ENCODE assay signal across 19 cellular contexts in the genomic region with DNA sequence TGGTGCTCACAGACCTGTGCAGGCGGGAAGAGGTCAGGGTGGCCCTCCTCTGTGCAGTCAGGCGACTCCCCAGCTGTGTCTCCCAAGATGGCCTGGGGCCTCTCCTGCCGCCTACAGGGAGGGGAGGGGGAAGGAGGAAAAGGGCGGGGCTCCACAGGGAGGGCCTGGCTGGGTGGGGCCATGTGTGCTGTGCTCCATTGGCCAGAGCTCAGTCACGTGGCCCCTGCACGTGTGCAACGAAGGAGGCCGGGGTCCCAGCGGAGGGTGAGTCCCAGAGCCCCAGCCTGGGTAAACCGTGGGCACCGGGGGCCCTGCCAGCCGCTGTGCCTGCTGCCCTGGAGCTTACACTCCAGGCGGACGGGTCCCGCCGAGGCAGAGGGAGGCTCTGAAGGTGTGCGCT.
DNase-seq lines count a peak whose midpoint lies in the region; ATAC-seq, FAIRE-seq and TF ChIP-seq lines count a peak whose summit lies in the region.
"Had no signal": no experiment of that assay in that cellular context is flagged by ENCODE, and none has a peak within 500 bp of the region (broad histone marks: within the 10 kb centered on the region; RNA-seq: fewer than 3 reads in every experiment).

No MANE protein-coding gene starts in this region.

- BruUV-seq in HepG2 (replicated peaks; lab: Mats Ljungman, UMichigan) = no TSS peak

- no peak for TF ChIP-seq RAD21 in HepG2 (CRISPR knock-in tag; IDR thresholded peaks at IDR 0.05)
- no peak for TF ChIP-seq RAD21 in H1 (IDR thresholded peaks at IDR 0.05 in 1 of 2, conservative IDR thresholded peaks at IDR 0.05 in 1 of 2; ENCODE audit: low read depth in 2 of 2, low read length in 2 of 2)

- WGBS in HepG2 (ENCODE audit: low lambda C conversion rate) = 92% methylated on average over 15 of the region's 17 CpGs
- 100% methylated on average over 1 of the region's 17 CpGs for WGBS in right lobe of liver (ENCODE audit: insufficient coverage, low coverage, low lambda C conversion rate, missing lambda C conversion rate)
- 90% methylated on average over 9 of the region's 17 CpGs; no CpG with 5 or more reads in 1 of the 2 experiments for WGBS in H1 (ENCODE audit: extremely low coverage in 1 of 2, insufficient coverage in 1 of 2, insufficient read length in 1 of 2, insufficient replicate concordance in 2 of 2, low coverage in 1 of 2, low lambda C conversion rate in 2 of 2, missing lambda C conversion rate in 1 of 2), 2 experiments
- WGBS in aorta, 2 donors = 93 to 94% methylated on average over 17 of the region's 17 CpGs

- no peak overlapping the region for H2BK12ac ChIP-seq in H1 (ENCODE audit: low read depth, low read length)

- H4K5ac ChIP-seq in H1 (ENCODE audit: insufficient read length, low read depth, low read length) = no peak overlapping the region

- no peaks in the 10 kb centered on the region for H3K79me1 ChIP-seq in H1 (ENCODE audit: low read depth, low read length)

- POLR2A ChIA-PET in HepG2 (lab: Yijun Ruan, JAX) = no interaction called here
- POLR2A ChIA-PET in H1 (lab: Charles Lee; ENCODE audit: partially characterized antibody) = interaction anchor here (1.5 kb wide), 1 partner anchor 40 kb away, joined by 3 read pairs; no protein-coding TSS in a partner anchor

- H3K9ac ChIP-seq in HepG2 (ENCODE audit: insufficient read depth, low read depth, low read length) (no peak overlapping the region), H1 (replicated peaks in 1 of 4; ENCODE audit: extremely low read depth in 1 of 4, low read depth in 3 of 4, low read length in 3 of 4) (no peak overlapping the region)

- TF ChIP-seq CTCF in HepG2 (CRISPR knock-in tag; IDR thresholded peaks at IDR 0.05) = no peak
- no peak for TF ChIP-seq CTCF in right lobe of liver (IDR thresholded peaks at IDR 0.05)
- TF ChIP-seq CTCF in H1 (IDR thresholded peaks at IDR 0.05; ENCODE audit: control extremely low read depth in 1 of 3, insufficient read depth in 1 of 3, low read depth in 1 of 3, low read length in 3 of 3) = no peak

- H2BK120ac ChIP-seq in H1 (replicated peaks; ENCODE audit: low read depth, low read length) = no peak overlapping the region

- no peak overlapping the region for H3K23ac ChIP-seq in H1 (ENCODE audit: insufficient read length)

- H3K79me2 ChIP-seq in HepG2 (ENCODE audit: insufficient read depth, low read length) = no peaks in the 10 kb centered on the region
- no peaks in the 10 kb centered on the region for H3K79me2 ChIP-seq in H1 (ENCODE audit: control insufficient read depth in 1 of 2, insufficient read depth in 2 of 2, low read length in 2 of 2)

- H3K4me1 Mint-ChIP-seq in naive B cell = peaks cover 25 to 49% (median 27%) of the 10 kb centered on the region in 3 donors

- intact Hi-C loops in HepG2 (cut with micrococcal nuclease; ENCODE audit: unreplicated experiment) = no loop called here
- intact Hi-C loops in right lobe of liver (cut with DNase I) = loop anchor here in 1 of 2 donors (10.0 kb wide), 1 partner anchor 48 kb away; no protein-coding TSS in a partner anchor
- intact Hi-C loops in aorta (cut with DNase I) = loop anchor here (10.0 kb wide), 1 partner anchor 208 kb away; a partner anchor contains a TSS

- peaks cover 29 to 46% of the 10 kb centered on the region in 2 donors for H3K36me3 Mint-ChIP-seq in naive B cell

- no peak overlapping the region for H3K4ac ChIP-seq in H1 (replicated peaks; ENCODE audit: insufficient read length, low read depth, low read length)

- TF ChIP-seq EP300 in HepG2 (IDR thresholded peaks at IDR 0.05; ENCODE audit: low read depth in 2 of 2, low read length in 2 of 2) (no peak), HepG2 (CRISPR knock-in tag; IDR thresholded peaks at IDR 0.05; ENCODE audit: borderline replicate concordance) (no peak), H1 (IDR thresholded peaks at IDR 0.05; ENCODE audit: borderline replicate concordance in 1 of 2, low read depth in 2 of 2, low read length in 2 of 2) (no peak)

- H3K36me3 ChIP-seq in HepG2 (replicated peaks in 1 of 2; ENCODE audit: control insufficient read depth in 1 of 2, insufficient read depth in 2 of 2, low read length in 2 of 2) (no peaks in the 10 kb centered on the region; a peak in 1 of 5 replicates), right lobe of liver (no peaks in the 10 kb centered on the region), H1 (ENCODE audit: control insufficient read depth in 2 of 4, insufficient read depth in 4 of 4, low read length in 3 of 4) (no peaks in the 10 kb centered on the region), aorta (ENCODE audit: control insufficient read depth in 1 of 2, insufficient read depth in 2 of 2, low read length in 1 of 2) (no peaks in the 10 kb centered on the region)

- H3K27ac Mint-ChIP-seq in naive B cell = peak overlapping the region in 2 of 6 donors; percentile 44 to 69
- H3K27ac Mint-ChIP-seq: activated CD4-positive, alpha-beta T cell treated with anti-CD3 and anti-CD28 coated beads, Interleukin-2, amount 10 ng/mL, durations not matched to agents 24 days and 14 days; natural killer cell treated with Interleukin-12 subunit alpha and Interleukin-12 subunit beta and Interleukin-15 and Interleukin-18, amount 100 ng/mL, for 72 hours had no signal

- H3K4me3 ChIP-seq in HepG2 (replicated peaks in 1 of 3; ENCODE audit: insufficient read depth in 1 of 3, low read depth in 2 of 3, low read length in 3 of 3) = no peak overlapping the region
- H3K4me3 ChIP-seq in right lobe of liver = no peak overlapping the region
- H3K4me3 ChIP-seq in H1 (ENCODE audit: extremely low read depth in 1 of 4, insufficient read depth in 2 of 4, low read depth in 3 of 4, low read length in 4 of 4) = no peak overlapping the region
- H3K4me3 ChIP-seq in aorta (ENCODE audit: low read length in 2 of 2) = no peak overlapping the region
- H3K4me3 ChIP-seq: ascending aorta, skin epidermis had no signal

- peaks cover 11 to 28% (median 17%) of the 10 kb centered on the region in 7 donors for H3K9me3 Mint-ChIP-seq in naive B cell

- H3K4me3 Mint-ChIP-seq in naive B cell = peak overlapping the region in 3 of 8 donors; percentile 12 to 77 (median 32)
- H3K4me3 Mint-ChIP-seq: activated CD4-positive, alpha-beta T cell treated with anti-CD3 and anti-CD28 coated beads, Interleukin-2, amount 10 ng/mL, durations not matched to agents 24 days and 14 days; effector memory CD8-positive, alpha-beta T cell; natural killer cell treated with Interleukin-12 subunit alpha and Interleukin-12 subunit beta and Interleukin-15 and Interleukin-18, amount 100 ng/mL, for 72 hours had no signal

- TF ChIP-seq POLR2A in HepG2 (IDR thresholded peaks at IDR 0.05; ENCODE audit: insufficient read depth in 1 of 2, low read depth in 2 of 2, low read length in 2 of 2) (no peak), right lobe of liver (IDR thresholded peaks at IDR 0.05) (no peak), H1 (IDR thresholded peaks at IDR 0.05; ENCODE audit: control extremely low read depth in 1 of 2, low read depth in 2 of 2, low read length in 2 of 2) (no peak)

- FAIRE-seq in HepG2 (lab: Jason Lieb, UNC) (no peak), H1 (lab: Jason Lieb, UNC) (no peak)
- FAIRE-seq: TTC549 had no signal

- H3K14ac ChIP-seq in H1 (ENCODE audit: insufficient read length) = no peak overlapping the region

- no peak overlapping the region for H3K4me2 ChIP-seq in HepG2 (ENCODE audit: low read depth, low read length)
- H3K4me2 ChIP-seq in H1 (ENCODE audit: insufficient read depth in 1 of 2, low read depth in 2 of 2, low read length in 2 of 2) = no peak overlapping the region

- H3K27me3 ChIP-seq in HepG2 (ENCODE audit: control insufficient read depth in 1 of 2, insufficient read depth in 2 of 2, low read length in 2 of 2) (no peaks in the 10 kb centered on the region), right lobe of liver (no peaks in the 10 kb centered on the region), H1 (replicated peaks in 1 of 4; ENCODE audit: control insufficient read depth in 3 of 4, extremely low read depth in 1 of 4, insufficient read depth in 3 of 4, low read length in 3 of 4) (no peaks in the 10 kb centered on the region), aorta (ENCODE audit: control insufficient read depth in 1 of 2, insufficient read depth in 2 of 2, low read length in 1 of 2) (no peaks in the 10 kb centered on the region)
- H3K27me3 ChIP-seq: ascending aorta had no signal

- H3K4me1 ChIP-seq in HepG2 (ENCODE audit: insufficient read depth, low read length) = peaks cover 9% of the 10 kb centered on the region
- peaks cover 0 to 6% (median 4%) of the 10 kb centered on the region in 4 donors for H3K4me1 ChIP-seq in right lobe of liver
- peaks cover 0 to 1% (median 0%) of the 10 kb centered on the region in 4 experiments; a peak in 2 of 7 replicates for H3K4me1 ChIP-seq in H1 (replicated peaks in 1 of 4; ENCODE audit: control insufficient read depth in 3 of 4, insufficient read depth in 4 of 4, low read length in 3 of 4)
- no peaks in the 10 kb centered on the region for H3K4me1 ChIP-seq in aorta (ENCODE audit: control insufficient read depth in 1 of 2, insufficient read depth in 2 of 2, low read length in 2 of 2)
- H3K4me1 ChIP-seq: ascending aorta had no signal

- in situ Hi-C loops in HepG2 (cut with HindIII; ENCODE audit: extremely low pct_ligation_motif_present, low pct_unique_long_range_greater_than_20kb) = no loop called here

- ATAC-seq in HepG2 (no peak), right lobe of liver (no peak), naive B cell (ENCODE audit: low read depth in 2 of 2) (no peak), aorta (ENCODE audit: low FRiP score) (peak; percentile 17), GM18907 (IDR thresholded peaks at IDR 0.05; ENCODE audit: unreplicated experiment) (no peak)
- ATAC-seq: effector memory CD8-positive, alpha-beta T cell had no signal

- peak overlapping the region; percentile 48; the same call in 1 of the 2 replicates for H3K18ac ChIP-seq in H1 (ENCODE audit: extremely low read depth, low read length)

- H4K91ac ChIP-seq in H1 (replicated peaks; ENCODE audit: insufficient read length, low read length) = no peak overlapping the region

- no peak for DNase-seq in HepG2 (ENCODE audit: low spot score)
- no peak for DNase-seq in right lobe of liver
- peak in 1 of 2 experiments; percentile 43 for DNase-seq in H1 (ENCODE audit: low read depth in 1 of 2, low spot score in 2 of 2)
- peak; percentile 9 for DNase-seq in naive B cell
- no peak for DNase-seq in aorta
- no peak for DNase-seq in activated effector memory CD4-positive, alpha-beta T cell treated with anti-CD3 and anti-CD28 coated beads, Interleukin-2, amount 50 U/mL, for 16 hours
- DNase-seq in DMS53 treated with DMSO at 0.1 percent for 48 hours (lab: John Stamatoyannopoulos, UW; ENCODE audit: unreplicated experiment) = no peak
- DNase-seq: activated CD4-positive, alpha-beta T cell treated with anti-CD3 and anti-CD28 coated beads, Interleukin-2, amount 10 ng/mL, durations not matched to agents 24 days and 14 days; activated naive CD4-positive, alpha-beta T cell treated with Interleukin-2 at 50 U/mL for 16 hours; cerebellar nuclear complex; DMS53; effector memory CD8-positive, alpha-beta T cell; NCI-H524; stimulated activated CD4-positive, alpha-beta T cell treated with anti-CD3 and anti-CD28 coated beads, Interleukin-4, amount 100 ng/mL, for 1 hour had no signal

- H2BK20ac ChIP-seq in H1 (ENCODE audit: low read length) = no peak overlapping the region

- H2BK5ac ChIP-seq in H1 (ENCODE audit: low read depth, low read length) = no peak overlapping the region

- H3K27me3 Mint-ChIP-seq in naive B cell = no peaks in the 10 kb centered on the region
- H3K27me3 Mint-ChIP-seq: activated CD4-positive, alpha-beta T cell treated with anti-CD3 and anti-CD28 coated beads, Interleukin-2, amount 10 ng/mL, durations not matched to agents 24 days and 14 days; effector memory CD8-positive, alpha-beta T cell; natural killer cell treated with Interleukin-12 subunit alpha and Interleukin-12 subunit beta and Interleukin-15 and Interleukin-18, amount 100 ng/mL, for 72 hours had no signal

- no peaks in the 10 kb centered on the region for H3K23me2 ChIP-seq in H1 (ENCODE audit: low read depth, low read length)

- H3K9me3 ChIP-seq in HepG2 (ENCODE audit: low read length) (peaks cover 19% of the 10 kb centered on the region), right lobe of liver (no peaks in the 10 kb centered on the region), H1 (ENCODE audit: insufficient read depth in 2 of 2, low read depth in 1 of 2, low read length in 1 of 2) (peaks cover 15 to 18% of the 10 kb centered on the region in 2 experiments), aorta (ENCODE audit: control insufficient read depth, low read length) (no peaks in the 10 kb centered on the region)
- H3K9me3 ChIP-seq: ascending aorta had no signal

- H2AK5ac ChIP-seq in H1 (ENCODE audit: low read depth, low read length) = no peak overlapping the region

- no peak overlapping the region for H3K27ac ChIP-seq in HepG2 (ENCODE audit: extremely low read length, insufficient read depth, low read length)
- no peak overlapping the region for H3K27ac ChIP-seq in right lobe of liver
- H3K27ac ChIP-seq in H1 (ENCODE audit: low read depth, low read length) = no peak overlapping the region
- H3K27ac ChIP-seq in aorta (ENCODE audit: low read depth in 1 of 2, low read length in 2 of 2) = no peak overlapping the region
- H3K27ac ChIP-seq: ascending aorta, skin epidermis had no signal

- CTCF ChIA-PET in HepG2 (lab: Yijun Ruan, JAX; ENCODE audit: low intra/inter-chr PET ratio, low total read pairs) (no interaction called here), H1 (lab: Charles Lee; ENCODE audit: partially characterized antibody) (interaction anchor here (1.1 kb wide), 1 partner anchor 281 kb away, joined by 4 read pairs; no protein-coding TSS in a partner anchor)

- H4K20me1 ChIP-seq in HepG2 (ENCODE audit: insufficient read depth, low read length) (no peaks in the 10 kb centered on the region), H1 (replicated peaks in 1 of 2; ENCODE audit: control insufficient read depth in 1 of 2, insufficient read depth in 2 of 2, low read length in 2 of 2) (no peaks in the 10 kb centered on the region)

- no peak overlapping the region for H3K56ac ChIP-seq in H1 (replicated peaks; ENCODE audit: insufficient read length, low read depth, low read length)

- no peak overlapping the region; the same call in 1 of the 2 replicates for H4K8ac ChIP-seq in H1 (ENCODE audit: extremely low read depth, insufficient read depth, low read length)

- H2BK15ac ChIP-seq in H1 (ENCODE audit: low read length) = no peak overlapping the region

- H2AFZ ChIP-seq in HepG2 (ENCODE audit: low read length) (no peak overlapping the region), H1 (ENCODE audit: low read length) (no peak overlapping the region)
